ENCODE assay signal across 7 cellular contexts in genomic region chr1:109748311-109748710, GRCh38. TPM values are rescaled to one million over a fixed set of nuclear protein-coding genes. Genes with fewer than 3 reads are reported as not detected.
"Had no signal": no experiment of that assay in that cellular context is flagged by ENCODE, and none has a peak within 500 bp of the region (broad histone marks: within the 10 kb centered on the region; RNA-seq: fewer than 3 reads in every experiment).

No MANE protein-coding gene starts in this region.

RNA-seq across cellular contexts. Expression of gene EPS8L3, which starts 15.4 kb away (rescaled TPM):
- total RNA-seq: GM23248, GM23338, H1, H4, H7, H9, HFFc6 had no signal
- polyA plus RNA-seq: GM23248, GM23338, H1 had no signal

RNA-seq across cellular contexts. Expression of gene GSTM5, which starts 36.3 kb away (rescaled TPM):
- total RNA-seq: H4, H7, H9 had no signal
